In genomic region chr22:44594951-44595350, GRCh38 we compare ENCODE assay signal across 16 cellular contexts.
"Had no signal": no experiment of that assay in that cellular context is flagged by ENCODE, and none has a peak within 500 bp of the region (broad histone marks: within the 10 kb centered on the region; RNA-seq: fewer than 3 reads in every experiment).

No MANE protein-coding gene starts in this region.

- DNase-seq: activated CD4-positive, CD25-positive, alpha-beta regulatory T cell; effector memory CD4-positive, alpha-beta T cell; kidney glomerular epithelial cell; left ventricle myocardium superior; mucosa of descending colon; naive thymus-derived CD4-positive, alpha-beta T cell; occipital lobe; stimulated activated naive B cell treated with anti-CD40 and anti-IgM and Interleukin-4, amounts not matched to agents 10 μg/mL and 1 μg/mL and 100 μg/mL, for 72 hours; T-helper 2 cell; thyroid gland had no signal

- H3K4me3 Mint-ChIP-seq: activated naive CD8-positive, alpha-beta T cell; activated T-helper 1 cell treated with anti-CD3 and anti-CD28 coated beads, Interleukin-12 subunit alpha, Interleukin-12 subunit beta, Interleukin-2, Interleukin-4 antibody, amounts not matched to agents 30 ng/mL and 10 ng/mL and 1 ng/mL, durations not matched to agents 14 hours and 24 hours and 36 hours; dendritic cell treated with granulocyte-macrophage colony-stimulating factor and Interleukin-4, amounts not matched to agents 40 ng/mL and 50 ng/mL, for 4 days; memory B cell; stimulated activated naive B cell treated with anti-CD40 and anti-IgM and Interleukin-4, amounts not matched to agents 10 μg/mL and 1 μg/mL and 100 μg/mL, for 72 hours had no signal

- H3K36me3 ChIP-seq: cardiac muscle cell, SJSA1, thyroid gland had no signal

- H3K27ac ChIP-seq: cardiac muscle cell, SJSA1, thyroid gland had no signal

- H3K9me3 Mint-ChIP-seq: activated T-helper 1 cell treated with anti-CD3 and anti-CD28 coated beads, Interleukin-12 subunit alpha, Interleukin-12 subunit beta, Interleukin-2, Interleukin-4 antibody, amounts not matched to agents 30 ng/mL and 10 ng/mL and 1 ng/mL, durations not matched to agents 14 hours and 24 hours and 36 hours; dendritic cell treated with granulocyte-macrophage colony-stimulating factor and Interleukin-4, amounts not matched to agents 40 ng/mL and 50 ng/mL, for 4 days; memory B cell; stimulated activated naive B cell treated with anti-CD40 and anti-IgM and Interleukin-4, amounts not matched to agents 10 μg/mL and 1 μg/mL and 100 μg/mL, for 72 hours had no signal

- H3K4me3 ChIP-seq: cardiac muscle cell, mucosa of descending colon, SJSA1, thyroid gland had no signal

- H3K4me1 Mint-ChIP-seq: memory B cell had no signal

- H3K27me3 ChIP-seq: cardiac muscle cell, SJSA1, thyroid gland had no signal

- H3K9me3 ChIP-seq: mucosa of descending colon, thyroid gland had no signal

- H3K27ac Mint-ChIP-seq: activated naive CD8-positive, alpha-beta T cell; activated T-helper 1 cell treated with anti-CD3 and anti-CD28 coated beads, Interleukin-12 subunit alpha, Interleukin-12 subunit beta, Interleukin-2, Interleukin-4 antibody, amounts not matched to agents 30 ng/mL and 10 ng/mL and 1 ng/mL, durations not matched to agents 14 hours and 24 hours and 36 hours; dendritic cell treated with granulocyte-macrophage colony-stimulating factor and Interleukin-4, amounts not matched to agents 40 ng/mL and 50 ng/mL, for 4 days; memory B cell; naive thymus-derived CD4-positive, alpha-beta T cell; stimulated activated naive B cell treated with anti-CD40 and anti-IgM and Interleukin-4, amounts not matched to agents 10 μg/mL and 1 μg/mL and 100 μg/mL, for 72 hours had no signal

- H3K4me1 ChIP-seq: SJSA1 had no signal

- H3K36me3 Mint-ChIP-seq: activated naive CD8-positive, alpha-beta T cell; memory B cell; naive thymus-derived CD4-positive, alpha-beta T cell; stimulated activated naive B cell treated with anti-CD40 and anti-IgM and Interleukin-4, amounts not matched to agents 10 μg/mL and 1 μg/mL and 100 μg/mL, for 72 hours had no signal
